2 cellular contexts compared by ENCODE assay signal in genomic region chr3:169674090-169674489, GRCh38.
TF ChIP-seq lines count a peak whose summit lies in the region.

No MANE protein-coding gene starts in this region.

TF ChIP-seq in HEK293, 187 proteins besides CTCF, POLR2A, EP300 and RAD21 (continued from another document):
- TF ChIP-seq, protein P1, sequence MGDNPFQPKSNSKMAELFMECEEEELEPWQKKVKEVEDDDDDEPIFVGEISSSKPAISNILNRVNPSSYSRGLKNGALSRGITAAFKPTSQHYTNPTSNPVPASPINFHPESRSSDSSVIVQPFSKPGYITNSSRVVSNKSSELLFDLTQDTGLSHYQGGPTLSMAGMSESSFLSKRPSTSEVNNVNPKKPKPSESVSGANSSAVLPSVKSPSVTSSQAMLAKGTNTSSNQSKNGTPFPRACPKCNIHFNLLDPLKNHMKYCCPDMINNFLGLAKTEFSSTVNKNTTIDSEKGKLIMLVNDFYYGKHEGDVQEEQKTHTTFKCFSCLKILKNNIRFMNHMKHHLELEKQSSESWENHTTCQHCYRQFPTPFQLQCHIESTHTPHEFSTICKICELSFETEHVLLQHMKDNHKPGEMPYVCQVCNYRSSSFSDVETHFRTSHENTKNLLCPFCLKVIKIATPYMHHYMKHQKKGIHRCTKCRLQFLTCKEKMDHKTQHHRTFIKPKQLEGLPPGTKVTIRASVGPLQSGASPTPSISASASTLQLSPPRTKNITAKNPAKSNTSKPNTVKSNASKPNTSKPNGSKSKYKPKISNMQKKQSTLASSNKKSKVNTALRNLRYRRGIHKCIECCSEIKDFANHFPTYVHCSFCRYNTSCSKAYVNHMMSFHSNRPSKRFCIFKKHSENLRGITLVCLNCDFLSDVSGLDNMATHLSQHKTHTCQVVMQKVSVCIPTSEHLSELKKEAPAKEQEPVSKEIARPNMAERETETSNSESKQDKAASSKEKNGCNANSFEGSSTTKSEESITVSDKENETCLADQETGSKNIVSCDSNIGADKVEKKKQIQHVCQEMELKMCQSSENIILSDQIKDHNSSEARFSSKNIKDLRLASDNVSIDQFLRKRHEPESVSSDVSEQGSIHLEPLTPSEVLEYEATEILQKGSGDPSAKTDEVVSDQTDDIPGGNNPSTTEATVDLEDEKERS (tag by site-specific recombination; IDR thresholded peaks at IDR 0.05): peak; percentile 68; the same call in 1 of the 2 replicates
- no peak for TF ChIP-seq ZNF146 (tag by site-specific recombination; IDR thresholded peaks at IDR 0.05)
- no peak for TF ChIP-seq ZNF24 (tag by site-specific recombination; IDR thresholded peaks at IDR 0.05)
- peak; percentile 83 for TF ChIP-seq SETDB1 (IDR thresholded peaks at IDR 0.05; ENCODE audit: insufficient read length, low read length)
- TF ChIP-seq HOXD13 (CRISPR knock-in tag; IDR thresholded peaks at IDR 0.05; ENCODE audit: borderline replicate concordance): no peak
- no peak for TF ChIP-seq ZNF623 (tag by site-specific recombination; IDR thresholded peaks at IDR 0.05)
- TF ChIP-seq, protein P2, sequence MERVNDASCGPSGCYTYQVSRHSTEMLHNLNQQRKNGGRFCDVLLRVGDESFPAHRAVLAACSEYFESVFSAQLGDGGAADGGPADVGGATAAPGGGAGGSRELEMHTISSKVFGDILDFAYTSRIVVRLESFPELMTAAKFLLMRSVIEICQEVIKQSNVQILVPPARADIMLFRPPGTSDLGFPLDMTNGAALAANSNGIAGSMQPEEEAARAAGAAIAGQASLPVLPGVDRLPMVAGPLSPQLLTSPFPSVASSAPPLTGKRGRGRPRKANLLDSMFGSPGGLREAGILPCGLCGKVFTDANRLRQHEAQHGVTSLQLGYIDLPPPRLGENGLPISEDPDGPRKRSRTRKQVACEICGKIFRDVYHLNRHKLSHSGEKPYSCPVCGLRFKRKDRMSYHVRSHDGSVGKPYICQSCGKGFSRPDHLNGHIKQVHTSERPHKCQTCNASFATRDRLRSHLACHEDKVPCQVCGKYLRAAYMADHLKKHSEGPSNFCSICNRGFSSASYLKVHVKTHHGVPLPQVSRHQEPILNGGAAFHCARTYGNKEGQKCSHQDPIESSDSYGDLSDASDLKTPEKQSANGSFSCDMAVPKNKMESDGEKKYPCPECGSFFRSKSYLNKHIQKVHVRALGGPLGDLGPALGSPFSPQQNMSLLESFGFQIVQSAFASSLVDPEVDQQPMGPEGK (tag by site-specific recombination; IDR thresholded peaks at IDR 0.05): no peak

TF ChIP-seq in K562, 482 proteins besides CTCF, POLR2A, EP300 and RAD21 (continued from another document):
- TF ChIP-seq ZFP30 (CRISPR knock-in tag; IDR thresholded peaks at IDR 0.05; ENCODE audit: borderline replicate concordance): peak; percentile 66; the same call in 1 of the 2 replicates
- TF ChIP-seq MEF2A (IDR thresholded peaks at IDR 0.05; ENCODE audit: control insufficient read depth, low read depth, low read length): no peak
